13 cellular contexts compared by ENCODE assay signal in the genomic region with DNA sequence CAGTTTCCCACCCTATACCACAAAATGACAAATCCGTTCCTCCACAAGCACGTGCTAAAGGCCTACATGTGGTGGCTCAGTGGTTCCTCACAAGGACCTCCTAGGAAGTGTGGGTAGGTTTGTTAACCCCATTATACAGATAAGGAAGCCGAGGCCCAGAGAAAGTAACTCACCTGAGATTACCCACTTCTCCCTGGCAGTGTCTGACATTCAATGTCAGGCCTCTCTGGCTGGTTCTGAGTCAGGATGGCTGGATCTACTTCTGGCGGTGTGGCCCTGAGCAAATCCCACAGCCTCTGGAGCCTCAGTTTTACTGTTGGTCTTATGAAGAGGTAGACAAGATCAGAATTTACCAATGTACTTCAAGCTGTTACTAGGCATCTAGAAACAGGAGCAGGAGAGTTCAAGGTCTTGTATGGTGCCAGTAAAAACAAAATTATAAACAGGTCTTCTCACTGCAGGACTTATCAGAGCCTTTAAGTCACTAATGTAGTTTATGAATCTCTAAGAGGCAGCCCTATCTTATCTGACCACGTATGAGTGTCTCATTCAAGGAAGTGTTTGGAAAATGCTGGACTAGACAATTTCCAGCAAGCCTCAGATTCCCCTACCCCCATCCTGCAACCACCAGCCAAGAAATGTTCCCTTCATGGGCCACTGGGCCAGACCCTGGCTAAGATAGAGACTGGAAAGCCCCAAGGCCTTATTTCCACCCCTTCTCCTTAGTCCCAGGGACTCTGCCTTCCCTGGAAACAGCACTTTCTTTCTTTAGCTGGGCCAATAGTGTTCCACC. TPM values are rescaled to one million over a fixed set of nuclear protein-coding genes. Genes with fewer than 3 reads are reported as not detected.
A peak's percentile ranks its signal among the peaks of the same experiment; 100 is the strongest.
DNase-seq lines count a peak whose midpoint lies in the region; ATAC-seq and TF ChIP-seq lines count a peak whose summit lies in the region.
"Had no signal": no experiment of that assay in that cellular context is flagged by ENCODE, and none has a peak within 500 bp of the region (broad histone marks: within the 10 kb centered on the region; RNA-seq: fewer than 3 reads in every experiment).

No MANE protein-coding gene starts in this region.

- H3K4me3 ChIP-seq in muscle layer of duodenum (ENCODE audit: low read depth in 1 of 2, low read length in 2 of 2) (peak overlapping the region; percentile 14 to 47), upper lobe of right lung (peak overlapping the region; percentile 77)
- H3K4me3 ChIP-seq: ovary had no signal

- no peaks in the 10 kb centered on the region for H3K9me3 ChIP-seq in muscle layer of duodenum (ENCODE audit: control insufficient read depth in 1 of 2, low read length in 2 of 2)
- no peaks in the 10 kb centered on the region for H3K9me3 ChIP-seq in upper lobe of right lung
- H3K9me3 ChIP-seq: ovary had no signal

- peak; percentile 20 for ATAC-seq in Right ventricle myocardium superior (ENCODE audit: poor library complexity)
- no peak for ATAC-seq in upper lobe of right lung
- no peak for ATAC-seq in GM18909 (IDR thresholded peaks at IDR 0.05; ENCODE audit: poor library complexity, unreplicated experiment)

- H3K4me1 ChIP-seq in muscle layer of duodenum (ENCODE audit: control insufficient read depth in 1 of 2, insufficient read depth in 2 of 2, low read length in 2 of 2): peaks cover 0 to 51% of the 10 kb centered on the region in 2 donors
- H3K4me1 ChIP-seq in upper lobe of right lung: peaks cover 51% of the 10 kb centered on the region

- H3K27me3 ChIP-seq in muscle layer of duodenum (ENCODE audit: low read depth, low read length) (no peaks in the 10 kb centered on the region), upper lobe of right lung (no peaks in the 10 kb centered on the region)
- H3K27me3 ChIP-seq: ovary had no signal

- H3K36me3 ChIP-seq in muscle layer of duodenum (ENCODE audit: control insufficient read depth in 1 of 2, insufficient read depth in 2 of 2, low read length in 2 of 2) (peaks cover 5 to 8% of the 10 kb centered on the region in 2 donors), upper lobe of right lung (peaks cover 14% of the 10 kb centered on the region)
- H3K36me3 ChIP-seq: ovary had no signal

- H3K27ac ChIP-seq in muscle layer of duodenum (ENCODE audit: low read length) (peak overlapping the region; percentile 48), upper lobe of right lung (peak overlapping the region; percentile 66)
- H3K27ac ChIP-seq: ovary had no signal

- no peak for TF ChIP-seq CTCF in upper lobe of right lung (IDR thresholded peaks at IDR 0.05)

- intact Hi-C loops in Right ventricle myocardium superior (cut with DNase I): no loop called here
- intact Hi-C loops in upper lobe of right lung (cut with DNase I): no loop called here

- peak; percentile 12 for DNase-seq in astrocyte of the hippocampus (ENCODE audit: low read depth, low spot score)
- DNase-seq in Right ventricle myocardium superior: peak; percentile 50
- DNase-seq in upper lobe of right lung: no peak
- no peak for DNase-seq in activated CD4-positive, alpha-beta T cell treated with anti-CD3 and anti-CD28 coated beads, Interleukin-2, amount 50 U/mL, for 1 hour
- no peak for DNase-seq in superior temporal gyrus (ENCODE audit: extremely low spot score)
- DNase-seq in HT-29 (ENCODE audit: low spot score): no peak
- DNase-seq: activated CD4-positive, alpha-beta T cell treated with anti-CD3 and anti-CD28 coated beads, Interleukin-2, amount 10 ng/mL, durations not matched to agents 7 days and 5 days; DMS53; immature natural killer cell; NCI-H1694; ovary had no signal

RNA-seq across cellular contexts. Expression of a gene that starts 4.2 kb away (rescaled TPM):
- total RNA-seq in Right ventricle myocardium superior: 529 TPM
- total RNA-seq in upper lobe of right lung: 70.0 TPM
- total RNA-seq in HT-29 (2014; rRNA removed; shearing (Covaris generic)): 0.05 and 0.13 TPM in 2 replicates
- total RNA-seq: activated CD4-positive, alpha-beta T cell treated with anti-CD3 and anti-CD28 coated beads, Interleukin-2, amount 10 ng/mL, durations not matched to agents 7 days and 5 days had no signal

Comparison
In these comparisons a context has a peak if more than half of its experiments do, and no peak if none do; other contexts are left out.
1. DNase-seq: peak in astrocyte of the hippocampus (single experiment) and Right ventricle myocardium superior (single experiment); none in upper lobe of right lung (single experiment), activated CD4-positive, alpha-beta T cell treated with anti-CD3 and anti-CD28 coated beads, Interleukin-2, amount 50 U/mL, for 1 hour (single experiment), superior temporal gyrus (single experiment) and HT-29 (single experiment).
2. RNA of a gene that starts 4.2 kb away (total RNA-seq): 529 TPM in Right ventricle myocardium superior (single experiment) and 70.0 TPM in upper lobe of right lung (single experiment); 0.05 to 0.13 TPM in HT-29; every median in the first group is over 10 times any median in the second.